8 cellular contexts compared by ENCODE assay signal in genomic region chr11:96242971-96243647, GRCh38.
DNase-seq lines count a peak whose midpoint lies in the region; ATAC-seq and TF ChIP-seq lines count a peak whose summit lies in the region.

No MANE protein-coding gene starts in this region.

- H3K27me3 Mint-ChIP-seq in CD14-positive monocyte (ENCODE audit: low read depth in 3 of 3), result no peaks in the 10 kb centered on the region
- no peaks in the 10 kb centered on the region for H3K27me3 Mint-ChIP-seq in effector memory CD8-positive, alpha-beta T cell

- no peak for TF ChIP-seq CTCF in CD14-positive monocyte (IDR thresholded peaks at IDR 0.05)

- peak overlapping the region; percentile 81 to 92 for H3K4me3 Mint-ChIP-seq in CD14-positive monocyte
- peak overlapping the region; percentile 76 to 82 for H3K4me3 Mint-ChIP-seq in effector memory CD8-positive, alpha-beta T cell

- peak; percentile 97 for ATAC-seq in GM19372 (IDR thresholded peaks at IDR 0.05; ENCODE audit: low read depth, unreplicated experiment)
- ATAC-seq in HG03520 (IDR thresholded peaks at IDR 0.05; ENCODE audit: unreplicated experiment), result peak; percentile 95
- ATAC-seq in effector memory CD8-positive, alpha-beta T cell (replicated peaks), result peak; percentile 95

- DNase-seq in CD14-positive monocyte (ENCODE audit: low spot score) (peak; percentile 88), NOMO-1 (lab: John Stamatoyannopoulos, UW; ENCODE audit: unreplicated experiment in 2 of 2) (peak; percentile 91 to 92), medulla oblongata (ENCODE audit: extremely low spot score) (peak; percentile 90)
- peak; percentile 33 to 40 for DNase-seq in activated CD8-positive, alpha-beta memory T cell treated with anti-CD3 and anti-CD28 coated beads for 4 hours (ENCODE audit: low read depth in 2 of 2)
- peak; percentile 48 to 58 (median 56) for DNase-seq in effector memory CD8-positive, alpha-beta T cell
- DNase-seq in stimulated activated CD4-positive, alpha-beta T cell treated with anti-CD3 and anti-CD28 coated beads, TNF-alpha, amount 100 ng/mL, for 4 hours (ENCODE audit: low read depth in 3 of 3), result peak; percentile 45 to 55 (median 46)

- intact Hi-C loops in CD14-positive monocyte (cut with micrococcal nuclease), result loop anchor here in 1 of 2 donors (10.0 kb wide), 1 partner anchor 48 kb away; no protein-coding TSS in a partner anchor

- peak overlapping the region; percentile 92 to 99 (median 98) for H3K27ac Mint-ChIP-seq in CD14-positive monocyte
- peak overlapping the region; percentile 84 to 89 for H3K27ac Mint-ChIP-seq in effector memory CD8-positive, alpha-beta T cell

- peaks cover 51% of the 10 kb centered on the region for H3K4me1 Mint-ChIP-seq in CD14-positive monocyte
- peaks cover 22% of the 10 kb centered on the region in 2 donors for H3K4me1 Mint-ChIP-seq in effector memory CD8-positive, alpha-beta T cell (ENCODE audit: low read depth in 2 of 2)

- no peaks in the 10 kb centered on the region for H3K36me3 Mint-ChIP-seq in CD14-positive monocyte
- peaks cover 5% of the 10 kb centered on the region for H3K36me3 Mint-ChIP-seq in effector memory CD8-positive, alpha-beta T cell (ENCODE audit: insufficient read depth)

- H3K9me3 Mint-ChIP-seq in CD14-positive monocyte, result no peaks in the 10 kb centered on the region
- H3K9me3 Mint-ChIP-seq in effector memory CD8-positive, alpha-beta T cell, result no peaks in the 10 kb centered on the region

Comparison
In these comparisons a context has a peak if more than half of its experiments do, and no peak if none do; other contexts are left out.
1. Peak in every context shown above with its lines: DNase-seq and ATAC-seq.
2. DNase-seq: peak in every context shown above with its lines; median percentile 92 in NOMO-1; 90 in medulla oblongata; 88 in CD14-positive monocyte; 56 in effector memory CD8-positive, alpha-beta T cell; 46 in stimulated activated CD4-positive, alpha-beta T cell treated with anti-CD3 and anti-CD28 coated beads, TNF-alpha, amount 100 ng/mL, for 4 hours; 36 in activated CD8-positive, alpha-beta memory T cell treated with anti-CD3 and anti-CD28 coated beads for 4 hours.